20 cellular contexts compared by ENCODE assay signal in the genomic region with DNA sequence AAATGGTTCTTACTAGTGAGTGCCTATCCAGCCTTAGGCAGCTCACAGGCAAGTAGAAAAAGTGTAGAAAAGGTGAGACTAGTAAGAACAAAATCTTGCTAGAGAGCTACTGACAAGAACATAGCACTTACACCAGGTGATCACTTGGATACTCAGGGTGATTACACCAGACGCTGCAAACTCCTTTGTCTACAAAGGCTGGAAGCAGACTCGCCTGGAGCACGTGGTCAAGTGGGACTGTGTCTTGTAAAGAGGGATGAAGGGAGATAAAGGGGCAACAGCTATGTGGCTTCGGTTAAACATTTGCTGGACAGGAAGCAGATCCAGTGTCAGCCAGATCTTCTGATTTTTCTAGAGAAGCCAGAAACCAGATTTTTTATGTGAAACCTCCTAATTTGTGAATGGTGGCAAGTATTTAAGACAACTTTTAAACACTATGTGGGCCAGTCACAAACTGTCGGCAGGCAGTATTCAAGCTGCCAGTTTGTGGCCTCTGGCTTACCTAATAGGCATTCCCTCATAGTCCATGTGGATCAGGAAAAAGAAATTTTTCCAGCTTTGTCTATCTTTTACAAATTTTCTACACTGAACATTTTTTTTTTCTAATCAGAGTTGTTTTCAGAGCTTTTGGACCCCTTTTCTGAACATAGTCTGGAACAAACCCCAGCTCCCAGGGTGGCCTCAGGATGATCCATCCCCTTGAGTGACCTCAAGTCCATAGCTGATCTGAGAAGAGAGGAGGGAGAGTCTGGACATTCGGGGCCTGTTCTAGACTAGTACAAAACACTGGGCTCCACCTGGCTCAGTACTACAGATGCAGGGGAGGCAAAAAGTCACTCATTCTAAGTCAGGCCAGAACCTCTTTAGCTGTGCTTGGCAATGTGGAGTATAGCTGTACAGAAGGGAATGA.
DNase-seq lines count a peak whose midpoint lies in the region; ATAC-seq and TF ChIP-seq lines count a peak whose summit lies in the region.
"Had no signal": no experiment of that assay in that cellular context is flagged by ENCODE, and none has a peak within 500 bp of the region (broad histone marks: within the 10 kb centered on the region; RNA-seq: fewer than 3 reads in every experiment).

No MANE protein-coding gene starts in this region.

- peak; percentile 45 for DNase-seq in activated CD4-positive, alpha-beta T cell treated with anti-CD3 and anti-CD28 coated beads, Interleukin-2, amount 10 ng/mL, durations not matched to agents 24 days and 14 days
- no peak for DNase-seq in activated CD4-positive, alpha-beta T cell treated with anti-CD3 and anti-CD28 coated beads for 1 hour
- DNase-seq in hepatocyte (ENCODE audit: low spot score) (peak; percentile 55), uterus (peak; percentile 36 to 50), HT-29 (ENCODE audit: low spot score) (no peak)
- DNase-seq: 8988T; activated CD4-positive, alpha-beta T cell treated with anti-CD3 and anti-CD28 coated beads, Interleukin-2, amount 50 U/mL, for 48 hours; activated gamma-delta T cell treated with Interleukin-2 at 50 U/mL for 16 hours; HFFc6; midbrain; NCI-H1092 treated with DMSO at 0.1 percent for 48 hours; NCI-H510A; right lobe of liver; T-helper 9 cell had no signal

- TF ChIP-seq CTCF in hepatocyte (IDR thresholded peaks at IDR 0.05; ENCODE audit: poor library complexity), result no peak
- TF ChIP-seq CTCF in parathyroid adenoma (IDR thresholded peaks at IDR 0.05), result no peak
- TF ChIP-seq CTCF in uterus (IDR thresholded peaks at IDR 0.05), result no peak

- no peaks in the 10 kb centered on the region for H3K9me2 ChIP-seq in hepatocyte (replicated peaks; ENCODE audit: insufficient read depth)

- peaks cover 10% of the 10 kb centered on the region for H3K27me3 Mint-ChIP-seq in activated CD4-positive, alpha-beta T cell treated with anti-CD3 and anti-CD28 coated beads, Interleukin-2, amount 10 ng/mL, durations not matched to agents 24 days and 14 days
- H3K27me3 Mint-ChIP-seq: central memory CD8-positive, alpha-beta T cell had no signal

- H3K79me2 ChIP-seq in hepatocyte (no peaks in the 10 kb centered on the region), parathyroid adenoma (no peaks in the 10 kb centered on the region)

- 38% methylated on average over 6 of the region's 6 CpGs for WGBS in hepatocyte (ENCODE audit: low lambda C conversion rate, missing lambda C conversion rate)

- H3K27me3 ChIP-seq in hepatocyte, result no peaks in the 10 kb centered on the region
- no peaks in the 10 kb centered on the region for H3K27me3 ChIP-seq in parathyroid adenoma (ENCODE audit: control insufficient read depth, insufficient read depth, low read length)
- H3K27me3 ChIP-seq in uterus, result no peaks in the 10 kb centered on the region
- H3K27me3 ChIP-seq: right lobe of liver had no signal

- H3K36me3 ChIP-seq in hepatocyte (replicated peaks; ENCODE audit: insufficient read depth, low read depth) (no peaks in the 10 kb centered on the region), parathyroid adenoma (ENCODE audit: control insufficient read depth, insufficient read depth, low read length) (no peaks in the 10 kb centered on the region), uterus (no peaks in the 10 kb centered on the region)
- H3K36me3 ChIP-seq: right lobe of liver had no signal

- no peaks in the 10 kb centered on the region for H3K36me3 Mint-ChIP-seq in activated CD4-positive, alpha-beta T cell treated with anti-CD3 and anti-CD28 coated beads, Interleukin-2, amount 10 ng/mL, durations not matched to agents 24 days and 14 days (ENCODE audit: low read depth)

- H4K20me1 ChIP-seq in hepatocyte (ENCODE audit: insufficient read depth, poor library complexity, severe bottlenecking), result no peaks in the 10 kb centered on the region

- no peaks in the 10 kb centered on the region for H3K4me1 Mint-ChIP-seq in activated CD4-positive, alpha-beta T cell treated with anti-CD3 and anti-CD28 coated beads, Interleukin-2, amount 10 ng/mL, durations not matched to agents 24 days and 14 days
- H3K4me1 Mint-ChIP-seq: central memory CD8-positive, alpha-beta T cell had no signal

- no peak for TF ChIP-seq POLR2A in uterus (IDR thresholded peaks at IDR 0.05)

- H3K27ac Mint-ChIP-seq in activated CD4-positive, alpha-beta T cell treated with anti-CD3 and anti-CD28 coated beads, Interleukin-2, amount 10 ng/mL, durations not matched to agents 24 days and 14 days, result no peak overlapping the region

- no peak overlapping the region for H3K4me3 ChIP-seq in hepatocyte
- H3K4me3 ChIP-seq in parathyroid adenoma (ENCODE audit: low read depth, low read length), result no peak overlapping the region
- H3K4me3 ChIP-seq in uterus, result no peak overlapping the region
- H3K4me3 ChIP-seq: right lobe of liver had no signal

- H3K4me3 Mint-ChIP-seq in activated CD4-positive, alpha-beta T cell treated with anti-CD3 and anti-CD28 coated beads, Interleukin-2, amount 10 ng/mL, durations not matched to agents 24 days and 14 days, result no peak overlapping the region
- H3K4me3 Mint-ChIP-seq: central memory CD8-positive, alpha-beta T cell; HFFc6 had no signal

- intact Hi-C loops in activated CD4-positive, alpha-beta T cell treated with anti-CD3 and anti-CD28 coated beads, Interleukin-2, amount 10 ng/mL, durations not matched to agents 24 days and 14 days (cut with micrococcal nuclease), result no loop called here
- intact Hi-C loops in uterus (cut with DNase I; ENCODE audit: low total_unique reads), result no loop called here

- H3K9ac ChIP-seq in parathyroid adenoma, result no peak overlapping the region

- H3K9me3 Mint-ChIP-seq in activated CD4-positive, alpha-beta T cell treated with anti-CD3 and anti-CD28 coated beads, Interleukin-2, amount 10 ng/mL, durations not matched to agents 24 days and 14 days, result no peaks in the 10 kb centered on the region
- H3K9me3 Mint-ChIP-seq: central memory CD8-positive, alpha-beta T cell; HFFc6 had no signal

- H3K27ac ChIP-seq in hepatocyte, result peak overlapping the region; percentile 59
- peak overlapping the region; percentile 39 for H3K27ac ChIP-seq in parathyroid adenoma
- H3K27ac ChIP-seq in uterus, result peak overlapping the region; percentile 65 to 78
- H3K27ac ChIP-seq: epithelial cell of prostate, right lobe of liver had no signal

- no peaks in the 10 kb centered on the region for H3K9me3 ChIP-seq in hepatocyte (ENCODE audit: low read depth)
- H3K9me3 ChIP-seq in parathyroid adenoma (ENCODE audit: control insufficient read depth, low read length), result no peaks in the 10 kb centered on the region
- H3K9me3 ChIP-seq in uterus, result no peaks in the 10 kb centered on the region
- H3K9me3 ChIP-seq: right lobe of liver had no signal

- H3K4me2 ChIP-seq in hepatocyte, result no peak overlapping the region
- H3K4me2 ChIP-seq in parathyroid adenoma (ENCODE audit: low read length), result peak overlapping the region; percentile 10

- no peak for ATAC-seq in HG02610 (IDR thresholded peaks at IDR 0.05; ENCODE audit: unreplicated experiment)
- ATAC-seq in HG03095 (IDR thresholded peaks at IDR 0.05; ENCODE audit: unreplicated experiment), result no peak
- ATAC-seq: Panc1 had no signal

- H2AFZ ChIP-seq in hepatocyte, result peak overlapping the region; percentile 12
- H2AFZ ChIP-seq in parathyroid adenoma, result peak overlapping the region; percentile 76

- H3K4me1 ChIP-seq in hepatocyte (ENCODE audit: insufficient read depth) (peaks cover 20% of the 10 kb centered on the region), parathyroid adenoma (peaks cover 20% of the 10 kb centered on the region), uterus (no peaks in the 10 kb centered on the region)
- H3K4me1 ChIP-seq: right lobe of liver had no signal

Comparison
In these comparisons a context has a peak if more than half of its experiments do, and no peak if none do; other contexts are left out.
1. DNase-seq: peak in activated CD4-positive, alpha-beta T cell treated with anti-CD3 and anti-CD28 coated beads, Interleukin-2, amount 10 ng/mL, durations not matched to agents 24 days and 14 days (single experiment), hepatocyte (single experiment) and uterus (2 of 2); none in activated CD4-positive, alpha-beta T cell treated with anti-CD3 and anti-CD28 coated beads for 1 hour (single experiment) and HT-29 (single experiment).
2. Peak in every context shown above with its lines, with median percentiles within 50 percentile points of each other: H3K27ac ChIP-seq.